ENCODE assay signal across 8 cellular contexts in genomic region chr3:172333042-172333377, GRCh38.
DNase-seq lines count a peak whose midpoint lies in the region; ATAC-seq and TF ChIP-seq lines count a peak whose summit lies in the region.

No MANE protein-coding gene starts in this region.

- H4K20me1 ChIP-seq in OCI-LY3 (ENCODE audit: insufficient read depth, low read length) (no peaks in the 10 kb centered on the region), neural progenitor cell (ENCODE audit: low read depth) (no peaks in the 10 kb centered on the region)

- no peaks in the 10 kb centered on the region for H3K36me3 Mint-ChIP-seq in activated T-cell treated with anti-CD3 and anti-CD28 coated beads, Interleukin-2, amount 50 U/mL, for 72 hours (ENCODE audit: insufficient read depth in 2 of 2)
- peaks cover 68% of the 10 kb centered on the region for H3K36me3 Mint-ChIP-seq in nephron (ENCODE audit: low read depth)
- H3K36me3 Mint-ChIP-seq in neural progenitor cell: peaks cover 41% of the 10 kb centered on the region

- H3K4me1 ChIP-seq in OCI-LY3 (ENCODE audit: low read length): no peaks in the 10 kb centered on the region
- H3K4me1 ChIP-seq in neural progenitor cell: no peaks in the 10 kb centered on the region

- no peak overlapping the region for H3K4me3 Mint-ChIP-seq in activated T-cell treated with anti-CD3 and anti-CD28 coated beads, Interleukin-2, amount 50 U/mL, for 72 hours
- H3K4me3 Mint-ChIP-seq in nephron (no peak overlapping the region), neural progenitor cell (no peak overlapping the region)

- no peak overlapping the region for H3K4me3 ChIP-seq in OCI-LY3 (ENCODE audit: low read length)
- no peak overlapping the region for H3K4me3 ChIP-seq in neural progenitor cell

- H3K36me3 ChIP-seq in OCI-LY3 (replicated peaks; ENCODE audit: low read depth, low read length): no peaks in the 10 kb centered on the region
- H3K36me3 ChIP-seq in neural progenitor cell: no peaks in the 10 kb centered on the region

- no peak overlapping the region for H3K9ac ChIP-seq in OCI-LY3 (ENCODE audit: low read length)
- no peak overlapping the region for H3K9ac ChIP-seq in neural progenitor cell

- no peaks in the 10 kb centered on the region for H3K9me3 Mint-ChIP-seq in activated T-cell treated with anti-CD3 and anti-CD28 coated beads, Interleukin-2, amount 50 U/mL, for 72 hours
- H3K9me3 Mint-ChIP-seq in nephron: no peaks in the 10 kb centered on the region
- no peaks in the 10 kb centered on the region for H3K9me3 Mint-ChIP-seq in neural progenitor cell

- H3K27me3 ChIP-seq in OCI-LY3 (ENCODE audit: low read depth, low read length) (no peaks in the 10 kb centered on the region), neural progenitor cell (no peaks in the 10 kb centered on the region)

- H2AFZ ChIP-seq in OCI-LY3 (ENCODE audit: low read depth, low read length) (no peak overlapping the region), neural progenitor cell (replicated peaks) (no peak overlapping the region)

- no peaks in the 10 kb centered on the region for H3K27me3 Mint-ChIP-seq in activated T-cell treated with anti-CD3 and anti-CD28 coated beads, Interleukin-2, amount 50 U/mL, for 72 hours (ENCODE audit: low read depth)
- no peaks in the 10 kb centered on the region for H3K27me3 Mint-ChIP-seq in nephron (ENCODE audit: low read depth)
- no peaks in the 10 kb centered on the region for H3K27me3 Mint-ChIP-seq in neural progenitor cell (ENCODE audit: insufficient read depth, low read depth)

- ATAC-seq in activated T-cell treated with anti-CD3 and anti-CD28 coated beads, Interleukin-2, amount 50 U/mL, for 72 hours (replicated peaks in 1 of 2): peak; percentile 62 to 67
- ATAC-seq in HG03280 (IDR thresholded peaks at IDR 0.05; ENCODE audit: unreplicated experiment): no peak

- peaks cover 5% of the 10 kb centered on the region for H3K4me1 Mint-ChIP-seq in activated T-cell treated with anti-CD3 and anti-CD28 coated beads, Interleukin-2, amount 50 U/mL, for 72 hours (ENCODE audit: low read depth)
- H3K4me1 Mint-ChIP-seq in nephron (no peaks in the 10 kb centered on the region), neural progenitor cell (peaks cover 3% of the 10 kb centered on the region)

- H3K4me2 ChIP-seq in OCI-LY3 (ENCODE audit: low read length) (peak overlapping the region; percentile 20; the same call in 1 of the 2 replicates), neural progenitor cell (no peak overlapping the region)

- peaks cover 3% of the 10 kb centered on the region for H3F3A ChIP-seq in neural progenitor cell (ENCODE audit: low read depth)

- H3K9me3 ChIP-seq in OCI-LY3 (ENCODE audit: insufficient read depth, low read length) (no peaks in the 10 kb centered on the region), neural progenitor cell (ENCODE audit: low read depth) (no peaks in the 10 kb centered on the region)

- no peak overlapping the region for H3K27ac Mint-ChIP-seq in activated T-cell treated with anti-CD3 and anti-CD28 coated beads, Interleukin-2, amount 50 U/mL, for 72 hours
- H3K27ac Mint-ChIP-seq in nephron: peak overlapping the region in 2 of 3 experiments; percentile 55 to 68
- no peak overlapping the region for H3K27ac Mint-ChIP-seq in neural progenitor cell

- DNase-seq in activated T-cell treated with anti-CD3 and anti-CD28 coated beads, Interleukin-2, amount 50 U/mL, for 72 hours: no peak
- DNase-seq in activated T-cell treated with anti-CD3 and anti-CD28 coated beads, Interleukin-2, amount 50 U/mL, for 48 hours: no peak
- no peak for DNase-seq in effector CD8-positive, alpha-beta T cell (lab: John Stamatoyannopoulos, UW)
- DNase-seq in activated effector memory CD4-positive, alpha-beta T cell treated with anti-CD3 and anti-CD28 coated beads, Interleukin-2, amount 50 U/mL, for 16 hours: no peak
- DNase-seq in neural progenitor cell (ENCODE audit: low spot score): no peak

- H3K79me2 ChIP-seq in OCI-LY3 (ENCODE audit: low read length): no peaks in the 10 kb centered on the region
- H3K79me2 ChIP-seq in neural progenitor cell (ENCODE audit: low read depth): no peaks in the 10 kb centered on the region

- no peak overlapping the region for H3K27ac ChIP-seq in OCI-LY3 (ENCODE audit: low read length)
- H3K27ac ChIP-seq in neural progenitor cell: no peak overlapping the region

- TF ChIP-seq CTCF in OCI-LY3 (IDR thresholded peaks at IDR 0.05; ENCODE audit: low read depth, low read length): no peak
- no peak for TF ChIP-seq CTCF in nephron (IDR thresholded peaks at IDR 0.05; ENCODE audit: unreplicated experiment in 3 of 3)
- no peak for TF ChIP-seq CTCF in neural progenitor cell (IDR thresholded peaks at IDR 0.05)

Comparison
In these comparisons a context has a peak if more than half of its experiments do, and no peak if none do; other contexts are left out.
1. H3K27ac Mint-ChIP-seq: peak in nephron (2 of 3); none in activated T-cell treated with anti-CD3 and anti-CD28 coated beads, Interleukin-2, amount 50 U/mL, for 72 hours (single experiment) and neural progenitor cell (single experiment).